Comparison of ENCODE assay signal across 1 cellular context in the genomic region with DNA sequence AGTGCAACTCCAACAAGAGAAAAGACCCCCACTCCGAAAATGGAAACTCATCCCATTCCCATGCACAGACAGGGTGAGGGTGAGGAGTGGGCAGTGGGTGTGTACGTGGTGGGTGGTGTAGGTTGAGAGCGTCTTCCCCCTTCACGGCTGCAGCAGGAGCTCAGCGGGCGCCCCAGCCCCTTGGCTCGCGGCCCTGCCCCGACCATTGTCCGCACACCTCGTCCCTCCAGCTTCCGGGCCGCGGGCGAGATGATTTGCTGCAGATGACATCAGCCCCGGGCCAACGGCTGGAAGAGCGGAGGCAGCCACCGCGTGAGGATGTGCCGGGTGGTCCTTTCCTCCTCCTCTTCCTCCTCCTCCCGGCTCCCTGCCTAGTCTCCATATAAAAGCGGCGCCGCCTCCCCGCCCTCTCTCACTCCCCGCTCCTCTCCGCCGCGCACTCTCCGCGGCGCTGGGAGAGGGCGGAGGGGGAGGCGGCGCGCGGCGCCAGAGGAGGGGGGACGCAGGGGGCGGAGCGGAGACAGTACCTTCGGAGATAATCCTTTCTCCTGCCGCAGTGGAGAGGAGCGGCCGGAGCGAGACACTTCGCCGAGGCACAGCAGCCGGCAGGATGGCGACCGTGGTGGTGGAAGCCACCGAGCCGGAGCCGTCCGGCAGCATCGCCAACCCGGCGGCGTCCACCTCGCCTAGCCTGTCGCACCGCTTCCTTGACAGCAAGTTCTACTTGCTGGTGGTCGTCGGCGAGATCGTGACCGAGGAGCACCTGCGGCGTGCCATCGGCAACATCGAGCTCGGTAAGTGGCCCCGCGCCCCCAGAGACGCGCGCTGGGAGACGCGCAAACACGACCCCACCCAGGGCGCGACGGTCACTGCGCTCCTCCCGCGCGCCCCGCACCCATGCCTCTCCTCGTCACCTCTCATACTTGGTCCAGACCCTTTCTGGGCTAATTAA.
TF ChIP-seq lines count a peak whose summit lies in the region.

Gene MAP1B (plus strand): TSS at position 554 of the 952 bp plus-strand sequence. CDS start 57 bp downstream, at position 611.

TF ChIP-seq in WTC11, 78 proteins besides CTCF, POLR2A, EP300 and RAD21 (continued from another document and continues in another):
- TF ChIP-seq IRF1 (CRISPR knock-in tag; IDR thresholded peaks at IDR 0.05): no peak
- TF ChIP-seq FOXK1 (CRISPR knock-in tag; IDR thresholded peaks at IDR 0.05): peak; percentile 33
- TF ChIP-seq, protein P1, sequence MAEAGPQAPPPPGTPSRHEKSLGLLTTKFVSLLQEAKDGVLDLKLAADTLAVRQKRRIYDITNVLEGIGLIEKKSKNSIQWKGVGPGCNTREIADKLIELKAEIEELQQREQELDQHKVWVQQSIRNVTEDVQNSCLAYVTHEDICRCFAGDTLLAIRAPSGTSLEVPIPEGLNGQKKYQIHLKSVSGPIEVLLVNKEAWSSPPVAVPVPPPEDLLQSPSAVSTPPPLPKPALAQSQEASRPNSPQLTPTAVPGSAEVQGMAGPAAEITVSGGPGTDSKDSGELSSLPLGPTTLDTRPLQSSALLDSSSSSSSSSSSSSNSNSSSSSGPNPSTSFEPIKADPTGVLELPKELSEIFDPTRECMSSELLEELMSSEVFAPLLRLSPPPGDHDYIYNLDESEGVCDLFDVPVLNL (CRISPR knock-in tag; IDR thresholded peaks at IDR 0.05; ENCODE audit: borderline replicate concordance, low read depth): 0 out of 2 replicates have a peak, but pooled peaks have one; percentile 51
- no peak for TF ChIP-seq ZNF396 (CRISPR knock-in tag; IDR thresholded peaks at IDR 0.05; ENCODE audit: borderline replicate concordance)
- 0 out of 2 replicates have a peak, but pooled peaks have one; percentile 46 for TF ChIP-seq KAT7 (CRISPR knock-in tag; IDR thresholded peaks at IDR 0.05; ENCODE audit: borderline replicate concordance)
- peak; percentile 48 for TF ChIP-seq NFYB (CRISPR knock-in tag; conservative IDR thresholded peaks at IDR 0.05; ENCODE audit: low read depth)
- no peak for TF ChIP-seq AR (CRISPR knock-in tag; IDR thresholded peaks at IDR 0.05)
- TF ChIP-seq, protein P2, sequence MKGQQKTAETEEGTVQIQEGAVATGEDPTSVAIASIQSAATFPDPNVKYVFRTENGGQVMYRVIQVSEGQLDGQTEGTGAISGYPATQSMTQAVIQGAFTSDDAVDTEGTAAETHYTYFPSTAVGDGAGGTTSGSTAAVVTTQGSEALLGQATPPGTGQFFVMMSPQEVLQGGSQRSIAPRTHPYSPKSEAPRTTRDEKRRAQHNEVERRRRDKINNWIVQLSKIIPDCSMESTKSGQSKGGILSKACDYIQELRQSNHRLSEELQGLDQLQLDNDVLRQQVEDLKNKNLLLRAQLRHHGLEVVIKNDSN (CRISPR knock-in tag; IDR thresholded peaks at IDR 0.05): no peak
- TF ChIP-seq TP53 (CRISPR knock-in tag; IDR thresholded peaks at IDR 0.05): 0 out of 2 replicates have a peak, but pooled peaks have one; percentile 51
- no peak for TF ChIP-seq EMX1 (CRISPR knock-in tag; IDR thresholded peaks at IDR 0.05)
- 0 out of 2 replicates have a peak, but pooled peaks have one; percentile 48 for TF ChIP-seq ARID4B (CRISPR knock-in tag; IDR thresholded peaks at IDR 0.05; ENCODE audit: borderline replicate concordance)
- TF ChIP-seq, protein P3, sequence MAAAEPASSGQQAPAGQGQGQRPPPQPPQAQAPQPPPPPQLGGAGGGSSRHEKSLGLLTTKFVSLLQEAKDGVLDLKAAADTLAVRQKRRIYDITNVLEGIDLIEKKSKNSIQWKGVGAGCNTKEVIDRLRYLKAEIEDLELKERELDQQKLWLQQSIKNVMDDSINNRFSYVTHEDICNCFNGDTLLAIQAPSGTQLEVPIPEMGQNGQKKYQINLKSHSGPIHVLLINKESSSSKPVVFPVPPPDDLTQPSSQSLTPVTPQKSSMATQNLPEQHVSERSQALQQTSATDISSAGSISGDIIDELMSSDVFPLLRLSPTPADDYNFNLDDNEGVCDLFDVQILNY (CRISPR knock-in tag; IDR thresholded peaks at IDR 0.05): peak; percentile 76
- 0 out of 2 replicates have a peak, but pooled peaks have one; percentile 27 for TF ChIP-seq GTF2I (CRISPR knock-in tag; conservative IDR thresholded peaks at IDR 0.05)
- TF ChIP-seq ZNF317 (CRISPR knock-in tag; IDR thresholded peaks at IDR 0.05; ENCODE audit: borderline replicate concordance, low read depth): 0 out of 2 replicates have a peak, but pooled peaks have one; percentile 8
- peak; percentile 73; the same call in 1 of the 2 replicates for TF ChIP-seq GABPB1 (CRISPR knock-in tag; IDR thresholded peaks at IDR 0.05)
- peak; percentile 47; the same call in 1 of the 2 replicates for TF ChIP-seq TEAD1 (CRISPR knock-in tag; IDR thresholded peaks at IDR 0.05)
- TF ChIP-seq CREB1 (CRISPR knock-in tag; IDR thresholded peaks at IDR 0.05): no peak
- TF ChIP-seq, protein P4, sequence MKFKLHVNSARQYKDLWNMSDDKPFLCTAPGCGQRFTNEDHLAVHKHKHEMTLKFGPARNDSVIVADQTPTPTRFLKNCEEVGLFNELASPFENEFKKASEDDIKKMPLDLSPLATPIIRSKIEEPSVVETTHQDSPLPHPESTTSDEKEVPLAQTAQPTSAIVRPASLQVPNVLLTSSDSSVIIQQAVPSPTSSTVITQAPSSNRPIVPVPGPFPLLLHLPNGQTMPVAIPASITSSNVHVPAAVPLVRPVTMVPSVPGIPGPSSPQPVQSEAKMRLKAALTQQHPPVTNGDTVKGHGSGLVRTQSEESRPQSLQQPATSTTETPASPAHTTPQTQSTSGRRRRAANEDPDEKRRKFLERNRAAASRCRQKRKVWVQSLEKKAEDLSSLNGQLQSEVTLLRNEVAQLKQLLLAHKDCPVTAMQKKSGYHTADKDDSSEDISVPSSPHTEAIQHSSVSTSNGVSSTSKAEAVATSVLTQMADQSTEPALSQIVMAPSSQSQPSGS (CRISPR knock-in tag; IDR thresholded peaks at IDR 0.05; ENCODE audit: borderline replicate concordance, low read depth): no peak
- TF ChIP-seq MAX (CRISPR knock-in tag; IDR thresholded peaks at IDR 0.05): peak; percentile 87; the same call in 1 of the 2 replicates
- peak; percentile 63; the same call in 1 of the 2 replicates for TF ChIP-seq ZNF232 (CRISPR knock-in tag; IDR thresholded peaks at IDR 0.05)
- no peak for TF ChIP-seq ZNF416 (CRISPR knock-in tag; IDR thresholded peaks at IDR 0.05)
- TF ChIP-seq, protein P5, sequence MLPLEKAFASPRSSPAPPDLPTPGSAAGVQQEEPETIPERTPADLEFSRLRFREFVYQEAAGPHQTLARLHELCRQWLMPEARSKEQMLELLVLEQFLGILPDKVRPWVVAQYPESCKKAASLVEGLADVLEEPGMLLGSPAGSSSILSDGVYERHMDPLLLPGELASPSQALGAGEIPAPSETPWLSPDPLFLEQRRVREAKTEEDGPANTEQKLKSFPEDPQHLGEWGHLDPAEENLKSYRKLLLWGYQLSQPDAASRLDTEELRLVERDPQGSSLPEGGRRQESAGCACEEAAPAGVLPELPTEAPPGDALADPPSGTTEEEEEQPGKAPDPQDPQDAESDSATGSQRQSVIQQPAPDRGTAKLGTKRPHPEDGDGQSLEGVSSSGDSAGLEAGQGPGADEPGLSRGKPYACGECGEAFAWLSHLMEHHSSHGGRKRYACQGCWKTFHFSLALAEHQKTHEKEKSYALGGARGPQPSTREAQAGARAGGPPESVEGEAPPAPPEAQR (CRISPR knock-in tag; IDR thresholded peaks at IDR 0.05): no peak
- TF ChIP-seq, protein P6, sequence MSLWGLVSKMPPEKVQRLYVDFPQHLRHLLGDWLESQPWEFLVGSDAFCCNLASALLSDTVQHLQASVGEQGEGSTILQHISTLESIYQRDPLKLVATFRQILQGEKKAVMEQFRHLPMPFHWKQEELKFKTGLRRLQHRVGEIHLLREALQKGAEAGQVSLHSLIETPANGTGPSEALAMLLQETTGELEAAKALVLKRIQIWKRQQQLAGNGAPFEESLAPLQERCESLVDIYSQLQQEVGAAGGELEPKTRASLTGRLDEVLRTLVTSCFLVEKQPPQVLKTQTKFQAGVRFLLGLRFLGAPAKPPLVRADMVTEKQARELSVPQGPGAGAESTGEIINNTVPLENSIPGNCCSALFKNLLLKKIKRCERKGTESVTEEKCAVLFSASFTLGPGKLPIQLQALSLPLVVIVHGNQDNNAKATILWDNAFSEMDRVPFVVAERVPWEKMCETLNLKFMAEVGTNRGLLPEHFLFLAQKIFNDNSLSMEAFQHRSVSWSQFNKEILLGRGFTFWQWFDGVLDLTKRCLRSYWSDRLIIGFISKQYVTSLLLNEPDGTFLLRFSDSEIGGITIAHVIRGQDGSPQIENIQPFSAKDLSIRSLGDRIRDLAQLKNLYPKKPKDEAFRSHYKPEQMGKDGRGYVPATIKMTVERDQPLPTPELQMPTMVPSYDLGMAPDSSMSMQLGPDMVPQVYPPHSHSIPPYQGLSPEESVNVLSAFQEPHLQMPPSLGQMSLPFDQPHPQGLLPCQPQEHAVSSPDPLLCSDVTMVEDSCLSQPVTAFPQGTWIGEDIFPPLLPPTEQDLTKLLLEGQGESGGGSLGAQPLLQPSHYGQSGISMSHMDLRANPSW (CRISPR knock-in tag; conservative IDR thresholded peaks at IDR 0.05; ENCODE audit: low read depth): no peak
- TF ChIP-seq SP1 (CRISPR knock-in tag; conservative IDR thresholded peaks at IDR 0.05): peak; percentile 53; the same call in 1 of the 2 replicates
- no peak for TF ChIP-seq ZNF512 (CRISPR knock-in tag; IDR thresholded peaks at IDR 0.05; ENCODE audit: borderline replicate concordance)
- TF ChIP-seq, protein P7, sequence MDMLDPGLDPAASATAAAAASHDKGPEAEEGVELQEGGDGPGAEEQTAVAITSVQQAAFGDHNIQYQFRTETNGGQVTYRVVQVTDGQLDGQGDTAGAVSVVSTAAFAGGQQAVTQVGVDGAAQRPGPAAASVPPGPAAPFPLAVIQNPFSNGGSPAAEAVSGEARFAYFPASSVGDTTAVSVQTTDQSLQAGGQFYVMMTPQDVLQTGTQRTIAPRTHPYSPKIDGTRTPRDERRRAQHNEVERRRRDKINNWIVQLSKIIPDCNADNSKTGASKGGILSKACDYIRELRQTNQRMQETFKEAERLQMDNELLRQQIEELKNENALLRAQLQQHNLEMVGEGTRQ (CRISPR knock-in tag; IDR thresholded peaks at IDR 0.05): no peak
